In genomic region chr6:78062993-78063392, GRCh38 we compare ENCODE assay signal across 2 cellular contexts.
TF ChIP-seq lines count a peak whose summit lies in the region.

No MANE protein-coding gene starts in this region.

TF ChIP-seq in Ishikawa, 13 proteins besides CTCF, POLR2A, EP300 and RAD21:
- TF ChIP-seq FOXM1 (IDR thresholded peaks at IDR 0.05; ENCODE audit: borderline replicate concordance, low read depth) (no peak), CEBPB (IDR thresholded peaks at IDR 0.05) (peak; percentile 57; the same call in 1 of the 2 replicates)

TF ChIP-seq in H1, 55 proteins besides CTCF, POLR2A, EP300 and RAD21:
- TF ChIP-seq HDAC2 (IDR thresholded peaks at IDR 0.05; ENCODE audit: borderline replicate concordance in 1 of 2, low read depth in 2 of 2, low read length in 2 of 2), result no peak
- peak; percentile 88 for TF ChIP-seq CEBPB (IDR thresholded peaks at IDR 0.05; ENCODE audit: low read depth, low read length)
